ENCODE assay signal across 20 cellular contexts in the genomic region with DNA sequence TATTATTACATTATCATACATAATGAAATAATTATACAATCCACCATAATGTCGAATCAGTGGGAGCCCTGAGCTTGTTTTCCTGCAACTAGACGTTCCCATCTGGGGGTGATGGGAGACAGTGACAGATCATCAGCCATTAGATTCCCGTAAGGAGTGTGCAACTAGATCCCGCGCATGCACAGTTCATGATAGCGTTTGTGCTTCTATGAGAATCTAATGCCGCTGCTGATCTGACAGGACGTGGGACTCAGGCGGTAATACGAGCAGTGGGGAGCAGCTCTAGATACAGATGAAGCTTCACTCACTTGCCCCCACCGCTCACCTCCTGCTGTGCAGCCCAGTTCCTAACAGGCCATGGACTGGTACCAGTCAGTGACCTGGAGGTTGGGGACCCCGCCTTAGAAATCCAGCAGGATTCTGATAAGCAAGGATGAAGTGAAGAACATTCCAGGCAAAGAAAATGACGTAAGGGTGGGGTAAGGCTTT.
"Had no signal": no experiment of that assay in that cellular context is flagged by ENCODE, and none has a peak within 500 bp of the region (broad histone marks: within the 10 kb centered on the region; RNA-seq: fewer than 3 reads in every experiment).

No MANE protein-coding gene starts in this region.

- H3K4me2 ChIP-seq: hepatocyte, neural progenitor cell had no signal

- H3K79me2 ChIP-seq: hepatocyte had no signal

- H3K4me3 ChIP-seq: body of pancreas, hepatocyte, neural progenitor cell, ovary, spleen, stomach, testis, upper lobe of right lung had no signal

- H3K9me3 ChIP-seq: body of pancreas, ovary, spleen, stomach, testis, upper lobe of right lung had no signal

- H3K36me3 ChIP-seq: neural progenitor cell, ovary had no signal

- H3K27me3 ChIP-seq: body of pancreas, hepatocyte, neural progenitor cell, ovary, spleen, stomach, testis, upper lobe of right lung had no signal

- H3K4me1 ChIP-seq: body of pancreas had no signal

- DNase-seq: activated CD4-positive, alpha-beta T cell treated with anti-CD3 and anti-CD28 coated beads, Interleukin-2, amount 10 ng/mL, durations not matched to agents 7 days and 5 days; activated CD4-positive, CD25-positive, alpha-beta regulatory T cell; activated gamma-delta T cell treated with Interleukin-2 at 50 U/mL for 16 hours; activated naive CD8-positive, alpha-beta T cell treated with anti-CD3 and anti-CD28 coated beads for 36 hours; activated T-cell treated with anti-CD3 and anti-CD28 coated beads, Interleukin-2, amount 50 U/mL, for 1 hour; amygdala; body of pancreas; islet precursor cell; mammary epithelial cell; naive B cell; ovary; spleen; stomach; testis; upper lobe of right lung had no signal

- H3K27ac ChIP-seq: hepatocyte, neural progenitor cell, ovary, testis, upper lobe of right lung had no signal

- ATAC-seq: body of pancreas, esophagus mucosa, left lobe of liver, sciatic nerve, upper lobe of right lung had no signal

- H3K9ac ChIP-seq: neural progenitor cell had no signal

- H2AFZ ChIP-seq: hepatocyte, neural progenitor cell had no signal
